Comparison of ENCODE assay signal across 9 cellular contexts in genomic region chr3:15471861-15472260, GRCh38. TPM values are rescaled to one million over a fixed set of nuclear protein-coding genes. Genes with fewer than 3 reads are reported as not detected.
"Had no signal": no experiment of that assay in that cellular context is flagged by ENCODE, and none has a peak within 500 bp of the region (broad histone marks: within the 10 kb centered on the region; RNA-seq: fewer than 3 reads in every experiment).

No MANE protein-coding gene starts in this region.

- H3K4me3 ChIP-seq: GM23248, GM23338, HAP-1 had no signal

- H3K9me3 ChIP-seq: HAP-1 had no signal

- H3K4me1 ChIP-seq: HAP-1 had no signal

- H3K9ac ChIP-seq: GM23248 had no signal

- H3K36me3 ChIP-seq: HAP-1 had no signal

- DNase-seq: GM23248, GOT3, H9, HCEC 1CT, HFFc6 had no signal

- H2AFZ ChIP-seq: GM23248, GM23338 had no signal

- ATAC-seq: GM23338, HCT116 had no signal

- H3K4me2 ChIP-seq: GM23338 had no signal

- H3K27ac ChIP-seq: GM23248 had no signal

RNA-seq across cellular contexts. Expression of gene COLQ, which starts 49.6 kb away (rescaled TPM):
- total RNA-seq: H4 had no signal
